ENCODE assay signal across 12 cellular contexts in the genomic region with DNA sequence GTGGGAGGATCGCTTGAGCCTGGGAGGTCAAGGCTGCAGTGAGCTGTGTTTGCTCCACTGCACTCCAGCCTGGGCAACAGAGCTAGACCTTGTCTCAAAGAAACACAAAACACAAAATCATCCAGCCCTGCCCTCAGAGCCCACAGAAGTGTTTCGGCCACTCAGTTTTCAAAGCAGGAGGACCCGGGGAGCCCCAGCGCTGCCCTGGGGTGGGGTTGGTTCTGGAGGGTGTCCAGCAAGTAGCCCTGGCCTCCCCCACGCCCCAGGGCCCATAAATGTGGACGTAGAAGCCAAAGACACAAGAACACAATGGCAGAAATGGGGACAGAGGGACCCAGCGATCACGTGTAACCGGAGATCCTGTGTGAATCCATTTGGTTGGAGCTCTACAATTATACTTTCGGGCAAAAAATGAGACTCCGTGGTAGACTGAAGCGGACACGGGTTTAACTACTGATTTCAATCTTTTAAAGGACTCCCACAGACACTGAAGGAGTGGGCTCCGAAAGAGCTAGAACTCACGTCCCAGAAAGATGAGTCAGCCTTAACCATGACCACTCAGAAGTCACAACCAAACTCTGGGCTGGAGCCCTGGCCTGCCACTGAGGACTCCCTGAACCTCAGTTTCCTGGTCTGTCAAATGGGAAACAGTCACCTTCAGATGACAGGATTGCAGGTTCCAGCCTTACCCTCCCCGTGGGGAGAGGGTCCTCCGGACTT.
A peak's percentile ranks its signal among the peaks of the same experiment; 100 is the strongest.
DNase-seq lines count a peak whose midpoint lies in the region; ATAC-seq, FAIRE-seq and TF ChIP-seq lines count a peak whose summit lies in the region.
"Had no signal": no experiment of that assay in that cellular context is flagged by ENCODE, and none has a peak within 500 bp of the region (broad histone marks: within the 10 kb centered on the region; RNA-seq: fewer than 3 reads in every experiment).

No MANE protein-coding gene starts in this region.

- no peak for FAIRE-seq in urothelium cell line (lab: Jason Lieb, UNC)
- FAIRE-seq in D721Med (lab: Jason Lieb, UNC): no peak
- FAIRE-seq: islet of Langerhans had no signal

- ATAC-seq in GM18907 (IDR thresholded peaks at IDR 0.05; ENCODE audit: unreplicated experiment): no peak

- TF ChIP-seq CTCF in fibroblast of pulmonary artery (IDR thresholded peaks at IDR 0.05; ENCODE audit: low read length, missing control alignments): no peak
- no peak for TF ChIP-seq CTCF in D721Med (IDR thresholded peaks at IDR 0.05; ENCODE audit: insufficient read depth, missing control alignments)

- H3K4me3 ChIP-seq in fibroblast of pulmonary artery (replicated peaks; ENCODE audit: low read depth, low read length): no peak overlapping the region
- H3K4me3 ChIP-seq: testis had no signal

- DNase-seq in stimulated activated CD4-positive, alpha-beta T cell treated with anti-CD3 and anti-CD28 coated beads, Interleukin-15, amount 100 ng/mL, for 24 hours: peak; percentile 33
- no peak for DNase-seq in stimulated activated CD4-positive, alpha-beta T cell treated with anti-CD3 and anti-CD28 coated beads, Interleukin-4, amount 100 ng/mL, for 4 hours
- DNase-seq in SW480 (ENCODE audit: low spot score): peak; percentile 21
- DNase-seq in fibroblast of pulmonary artery (ENCODE audit: low read depth): peak; percentile 68
- DNase-seq in urothelium cell line (ENCODE audit: low spot score): peak; percentile 64
- DNase-seq in NCI-H2196 treated with DMSO at 0.1 percent for 48 hours (lab: John Stamatoyannopoulos, UW; ENCODE audit: unreplicated experiment): no peak
- DNase-seq in D721Med (ENCODE audit: insufficient read length, low spot score): no peak
- DNase-seq: NCI-H2081 treated with DMSO at 0.1 percent for 48 hours, retina, testis had no signal

Comparison
In these comparisons a context has a peak if more than half of its experiments do, and no peak if none do; other contexts are left out.
1. DNase-seq: peak in stimulated activated CD4-positive, alpha-beta T cell treated with anti-CD3 and anti-CD28 coated beads, Interleukin-15, amount 100 ng/mL, for 24 hours (single experiment), SW480 (single experiment), fibroblast of pulmonary artery (single experiment) and urothelium cell line (single experiment); none in stimulated activated CD4-positive, alpha-beta T cell treated with anti-CD3 and anti-CD28 coated beads, Interleukin-4, amount 100 ng/mL, for 4 hours (0 of 2), NCI-H2196 treated with DMSO at 0.1 percent for 48 hours (single experiment) and D721Med (single experiment).